26 cellular contexts compared by ENCODE assay signal in the genomic region with DNA sequence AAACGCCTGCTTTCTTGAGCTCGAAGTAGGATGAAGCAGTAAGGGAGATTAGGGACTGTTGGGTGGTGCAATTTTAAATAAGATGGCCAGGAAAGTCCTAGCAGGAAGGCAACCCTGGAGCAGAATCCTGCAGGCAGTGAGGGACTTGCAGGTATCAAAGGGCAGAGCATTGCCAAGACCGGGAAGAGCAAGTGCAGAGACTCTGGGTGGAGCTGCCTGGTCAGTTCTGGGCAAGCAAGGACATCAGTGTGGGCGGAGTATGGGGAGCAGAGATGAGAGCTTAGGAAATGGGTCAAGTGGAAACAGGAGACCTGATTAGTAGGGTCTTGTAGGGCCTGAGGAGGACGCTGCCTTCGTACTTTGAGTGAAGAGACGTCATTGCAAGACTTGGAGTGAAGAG.
"Had no signal": no experiment of that assay in that cellular context is flagged by ENCODE, and none has a peak within 500 bp of the region (broad histone marks: within the 10 kb centered on the region; RNA-seq: fewer than 3 reads in every experiment).

No MANE protein-coding gene starts in this region.

- H3K36me3 ChIP-seq: neural progenitor cell, ovary, stomach, tibial artery, transverse colon, upper lobe of right lung, uterus had no signal

- H3K4me3 Mint-ChIP-seq: naive thymus-derived CD4-positive, alpha-beta T cell; natural killer cell; nephron; neural progenitor cell; stimulated activated effector memory CD8-positive, alpha-beta T cell treated with anti-CD3 and anti-CD28 coated beads, Interleukin-12 subunit alpha, Interleukin-12 subunit beta, amount 100 ng/mL, for 72 hours; stimulated activated naive B cell treated with anti-CD40 and anti-IgM and Interleukin-4, amounts not matched to agents 10 μg/mL and 1 μg/mL and 100 μg/mL, for 72 hours; type B pancreatic cell had no signal

- H3K36me3 Mint-ChIP-seq: naive thymus-derived CD4-positive, alpha-beta T cell; natural killer cell; neural progenitor cell; stimulated activated effector memory CD8-positive, alpha-beta T cell treated with anti-CD3 and anti-CD28 coated beads, Interleukin-12 subunit alpha, Interleukin-12 subunit beta, amount 100 ng/mL, for 72 hours; type B pancreatic cell had no signal

- ATAC-seq: naive thymus-derived CD4-positive, alpha-beta T cell; natural killer cell; psoas muscle; right cardiac atrium; sciatic nerve; stimulated activated effector memory CD8-positive, alpha-beta T cell treated with anti-CD3 and anti-CD28 coated beads, Interleukin-12 subunit alpha, Interleukin-12 subunit beta, amount 100 ng/mL, for 72 hours; stimulated activated naive B cell treated with anti-CD40 and anti-IgM and Interleukin-4, amounts not matched to agents 10 μg/mL and 1 μg/mL and 100 μg/mL, for 72 hours; upper lobe of right lung had no signal

- DNase-seq: naive thymus-derived CD4-positive, alpha-beta T cell; natural killer cell; occipital lobe; ovary; posterior cingulate gyrus; psoas muscle; right cardiac atrium; stimulated activated CD4-positive, alpha-beta T cell treated with anti-CD3 and anti-CD28 coated beads, Interleukin-15, amount 100 ng/mL, for 24 hours; stimulated activated CD4-positive, alpha-beta T cell treated with anti-CD3 and anti-CD28 coated beads, Interleukin-2, amount 100 ng/mL, for 24 hours; stimulated activated CD4-positive, alpha-beta T cell treated with anti-CD3 and anti-CD28 coated beads, Interleukin-2, amount 100 ng/mL, for 48 hours; stimulated activated CD4-positive, alpha-beta T cell treated with anti-CD3 and anti-CD28 coated beads, Interleukin-4, amount 100 ng/mL, for 24 hours; stimulated activated naive B cell treated with anti-CD40 and anti-IgM and Interleukin-4, amounts not matched to agents 10 μg/mL and 1 μg/mL and 100 μg/mL, for 72 hours; stimulated activated naive CD4-positive, alpha-beta T cell treated with Interleukin-2 at 50 U/mL for 16 hours; stomach; tibial artery; transverse colon; upper lobe of right lung; uterus had no signal

- H3K9me3 ChIP-seq: ovary, psoas muscle, stomach, tibial artery, transverse colon, upper lobe of right lung, uterus had no signal

- H3K27ac ChIP-seq: neural progenitor cell, ovary, parathyroid adenoma, psoas muscle, skin epidermis, stomach, tibial artery, transverse colon, upper lobe of right lung, uterus had no signal

- H3K4me3 ChIP-seq: neural progenitor cell, ovary, psoas muscle, skin epidermis, stomach, tibial artery, transverse colon, upper lobe of right lung, uterus had no signal

- H3K27me3 ChIP-seq: neural progenitor cell, ovary, stomach, transverse colon, upper lobe of right lung, uterus had no signal

- H3K9me3 Mint-ChIP-seq: natural killer cell; nephron; neural progenitor cell; stimulated activated effector memory CD8-positive, alpha-beta T cell treated with anti-CD3 and anti-CD28 coated beads, Interleukin-12 subunit alpha, Interleukin-12 subunit beta, amount 100 ng/mL, for 72 hours; type B pancreatic cell had no signal

- H3K27ac Mint-ChIP-seq: naive thymus-derived CD4-positive, alpha-beta T cell; natural killer cell; nephron; neural progenitor cell; progenitor cell of endocrine pancreas; stimulated activated effector memory CD8-positive, alpha-beta T cell treated with anti-CD3 and anti-CD28 coated beads, Interleukin-12 subunit alpha, Interleukin-12 subunit beta, amount 100 ng/mL, for 72 hours; stimulated activated naive B cell treated with anti-CD40 and anti-IgM and Interleukin-4, amounts not matched to agents 10 μg/mL and 1 μg/mL and 100 μg/mL, for 72 hours; type B pancreatic cell had no signal

- H3K4me1 ChIP-seq: parathyroid adenoma, psoas muscle, tibial artery, transverse colon, upper lobe of right lung, uterus had no signal
